17 cellular contexts compared by ENCODE assay signal in the genomic region with DNA sequence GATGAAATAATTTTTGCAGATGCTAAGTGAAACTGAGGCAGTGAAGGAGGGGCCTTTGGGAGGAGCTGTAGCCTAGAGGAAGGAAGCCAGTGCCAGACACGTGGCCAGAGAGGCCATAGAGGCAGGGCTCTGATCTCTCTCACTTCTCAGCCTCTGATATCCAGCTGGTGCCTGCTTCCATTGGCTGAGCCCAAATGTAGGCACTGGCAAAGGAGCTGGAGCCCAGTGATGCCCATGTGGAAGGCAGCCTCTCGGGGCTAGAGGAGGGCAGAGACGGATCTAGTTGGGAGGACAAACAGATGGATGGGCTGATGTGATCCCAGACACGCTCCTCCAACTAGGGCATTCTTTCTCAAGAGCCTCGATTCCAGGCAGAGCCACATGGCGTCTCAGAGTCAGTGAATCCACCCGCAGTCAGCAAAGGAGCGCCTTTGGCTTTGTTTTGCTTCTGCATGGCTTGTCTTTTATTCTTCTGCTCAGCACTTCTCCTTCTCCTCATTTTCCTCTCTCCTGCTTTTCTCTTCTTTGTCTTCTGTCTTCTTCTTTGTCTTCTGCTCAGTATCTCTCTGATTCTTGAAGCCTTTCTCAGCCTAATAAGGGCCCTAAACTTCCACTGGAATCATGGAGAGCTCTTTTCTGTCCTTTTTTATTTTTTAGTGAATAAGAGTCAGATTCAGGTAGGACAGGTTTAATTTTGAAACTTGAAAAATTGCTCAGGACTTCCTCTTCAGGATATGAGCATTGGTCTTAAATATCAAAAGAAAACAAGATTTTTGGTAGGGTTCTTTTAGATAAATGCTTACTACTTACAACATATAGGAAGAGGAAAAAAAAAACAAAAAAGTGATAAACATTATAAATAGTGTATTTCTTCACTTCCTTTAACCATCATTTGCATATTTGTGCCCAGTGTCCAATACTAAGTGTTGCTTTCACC. TPM values are rescaled to one million over a fixed set of nuclear protein-coding genes. Genes with fewer than 3 reads are reported as not detected.
A peak's percentile ranks its signal among the peaks of the same experiment; 100 is the strongest.
DNase-seq lines count a peak whose midpoint lies in the region; ATAC-seq and FAIRE-seq lines count a peak whose summit lies in the region.
"Had no signal": no experiment of that assay in that cellular context is flagged by ENCODE, and none has a peak within 500 bp of the region (broad histone marks: within the 10 kb centered on the region; RNA-seq: fewer than 3 reads in every experiment).

No MANE protein-coding gene starts in this region.

- H3K27me3 Mint-ChIP-seq in dendritic cell treated with granulocyte-macrophage colony-stimulating factor and Interleukin-4, amounts not matched to agents 40 ng/mL and 50 ng/mL, for 4 days = no peaks in the 10 kb centered on the region

- peak overlapping the region; percentile 4 for H3K18ac ChIP-seq in trophoblast cell (ENCODE audit: low read length)

- no peaks in the 10 kb centered on the region for H3K9me3 ChIP-seq in trophoblast cell (ENCODE audit: insufficient read depth, low read depth, low read length)
- H3K9me3 ChIP-seq: BE2C had no signal

- peak overlapping the region; percentile 37 for H4K91ac ChIP-seq in trophoblast cell (ENCODE audit: low read depth, low read length)

- intact Hi-C loops in dendritic cell treated with granulocyte-macrophage colony-stimulating factor and Interleukin-4, amounts not matched to agents 40 ng/mL and 50 ng/mL, for 4 days (cut with micrococcal nuclease) = no loop called here

- H3K9me3 Mint-ChIP-seq in dendritic cell treated with granulocyte-macrophage colony-stimulating factor and Interleukin-4, amounts not matched to agents 40 ng/mL and 50 ng/mL, for 4 days = peaks cover 5% of the 10 kb centered on the region
- H3K9me3 Mint-ChIP-seq: activated naive CD8-positive, alpha-beta T cell treated with anti-CD3 and anti-CD28 coated beads, Interleukin-2, amount 50 U/mL, for 24 hours; activated T-cell treated with anti-CD3 and anti-CD28 coated beads, Interleukin-2, amount 50 U/mL, for 24 hours had no signal

- peak overlapping the region; percentile 0 for H4K8ac ChIP-seq in trophoblast cell (ENCODE audit: low read depth, low read length)

- H2BK12ac ChIP-seq in trophoblast cell (ENCODE audit: low read length) = peak overlapping the region; percentile 19

- peak overlapping the region; percentile 28 for H3K27ac Mint-ChIP-seq in dendritic cell treated with granulocyte-macrophage colony-stimulating factor and Interleukin-4, amounts not matched to agents 40 ng/mL and 50 ng/mL, for 4 days
- H3K27ac Mint-ChIP-seq: activated naive CD8-positive, alpha-beta T cell treated with anti-CD3 and anti-CD28 coated beads, Interleukin-2, amount 50 U/mL, for 24 hours; activated T-cell treated with anti-CD3 and anti-CD28 coated beads, Interleukin-2, amount 50 U/mL, for 24 hours had no signal

- H3K4me3 ChIP-seq in trophoblast cell (ENCODE audit: low read depth, low read length) = no peak overlapping the region
- H3K4me3 ChIP-seq: heart right ventricle had no signal

- peak overlapping the region; percentile 5 for H3K14ac ChIP-seq in trophoblast cell (ENCODE audit: low read length)

- peak overlapping the region; percentile 70 for H2BK5ac ChIP-seq in trophoblast cell (ENCODE audit: low read depth, low read length, poor library complexity)

- peak overlapping the region; percentile 13 for H2BK120ac ChIP-seq in trophoblast cell (ENCODE audit: insufficient read depth, low read length, poor library complexity)

- H4K12ac ChIP-seq in trophoblast cell (ENCODE audit: low read depth, low read length) = no peak overlapping the region

- WGBS in trophoblast cell (ENCODE audit: extremely low coverage, insufficient coverage, insufficient read length) = no CpG with 5 or more reads among the region's 8 CpGs

- no peak for ATAC-seq in left lobe of liver
- ATAC-seq in GM21786 (IDR thresholded peaks at IDR 0.05; ENCODE audit: unreplicated experiment) = no peak
- ATAC-seq: activated naive CD8-positive, alpha-beta T cell treated with anti-CD3 and anti-CD28 coated beads, Interleukin-2, amount 50 U/mL, for 24 hours had no signal

- peak overlapping the region; percentile 86 for H3K27ac ChIP-seq in trophoblast cell (ENCODE audit: low read depth, low read length)
- H3K27ac ChIP-seq: HL-60 had no signal

- H3K4me2 ChIP-seq in trophoblast cell (ENCODE audit: low read length) = no peak overlapping the region

- no peak overlapping the region for H2AFZ ChIP-seq in trophoblast cell (ENCODE audit: insufficient read depth, low read length, poor library complexity)

- H3K9ac ChIP-seq in trophoblast cell (ENCODE audit: low read length) = no peak overlapping the region

- no peaks in the 10 kb centered on the region for H3K36me3 Mint-ChIP-seq in dendritic cell treated with granulocyte-macrophage colony-stimulating factor and Interleukin-4, amounts not matched to agents 40 ng/mL and 50 ng/mL, for 4 days (ENCODE audit: low read depth)

- H2AK5ac ChIP-seq in trophoblast cell (ENCODE audit: low read length) = peak overlapping the region; percentile 1

- H3K4me3 Mint-ChIP-seq in dendritic cell treated with granulocyte-macrophage colony-stimulating factor and Interleukin-4, amounts not matched to agents 40 ng/mL and 50 ng/mL, for 4 days = no peak overlapping the region
- H3K4me3 Mint-ChIP-seq: activated naive CD8-positive, alpha-beta T cell treated with anti-CD3 and anti-CD28 coated beads, Interleukin-2, amount 50 U/mL, for 24 hours; activated T-cell treated with anti-CD3 and anti-CD28 coated beads, Interleukin-2, amount 50 U/mL, for 24 hours had no signal

- FAIRE-seq in HTR-8/SVneo (lab: Jason Lieb, UNC) = peak; percentile 44

- no peaks in the 10 kb centered on the region for H3K36me3 ChIP-seq in trophoblast cell (ENCODE audit: control insufficient read depth in 1 of 2, insufficient read depth in 2 of 2, low read length in 2 of 2)
- H3K36me3 ChIP-seq: BE2C, heart right ventricle had no signal

- H3K79me1 ChIP-seq in trophoblast cell (ENCODE audit: low read length) = peaks cover 18% of the 10 kb centered on the region

- no peak overlapping the region for H3K23ac ChIP-seq in trophoblast cell (ENCODE audit: low read length)

- H3K4ac ChIP-seq in trophoblast cell (ENCODE audit: low read depth, low read length) = no peak overlapping the region

- DNase-seq in AG08395 (ENCODE audit: low spot score) (peak; percentile 36), HTR-8/SVneo (ENCODE audit: insufficient read length, low spot score) (no peak), trophoblast cell (no peak), NCI-H774 (lab: John Stamatoyannopoulos, UW) (no peak), left lobe of liver (ENCODE audit: low spot score) (no peak), NCI-H446 (lab: John Stamatoyannopoulos, UW) (no peak)
- DNase-seq: activated CD4-positive, alpha-beta T cell treated with anti-CD3 and anti-CD28 coated beads for 48 hours; activated naive CD8-positive, alpha-beta T cell treated with anti-CD3 and anti-CD28 coated beads, Interleukin-2, amount 50 U/mL, for 24 hours; activated T-cell treated with anti-CD3 and anti-CD28 coated beads, Interleukin-2, amount 50 U/mL, for 24 hours; BE2C; heart right ventricle; Karpas-422; NCI-H2029 treated with DMSO at 0.1 percent for 48 hours; stimulated activated CD4-positive, alpha-beta T cell treated with anti-CD3 and anti-CD28 coated beads, Interleukin-4, amount 100 ng/mL, for 1 hour had no signal

- H3K79me2 ChIP-seq in trophoblast cell (ENCODE audit: control insufficient read depth, insufficient read depth, low read length, poor library complexity) = no peaks in the 10 kb centered on the region

- peaks cover 9 to 18% of the 10 kb centered on the region in 2 experiments for H3K4me1 ChIP-seq in trophoblast cell (ENCODE audit: control insufficient read depth in 1 of 2, insufficient read depth in 2 of 2, low read length in 2 of 2)
- H3K4me1 ChIP-seq: BE2C had no signal

- no peaks in the 10 kb centered on the region for H3K27me3 ChIP-seq in trophoblast cell (ENCODE audit: insufficient read depth, low read length)

- H3K4me1 Mint-ChIP-seq in dendritic cell treated with granulocyte-macrophage colony-stimulating factor and Interleukin-4, amounts not matched to agents 40 ng/mL and 50 ng/mL, for 4 days (ENCODE audit: low read depth) = peaks cover 33% of the 10 kb centered on the region
- H3K4me1 Mint-ChIP-seq: activated naive CD8-positive, alpha-beta T cell treated with anti-CD3 and anti-CD28 coated beads, Interleukin-2, amount 50 U/mL, for 24 hours had no signal

RNA-seq across cellular contexts. Expression of gene CYP24A1, which starts 41.8 kb away (rescaled TPM):
- 4.6 and 4.7 TPM in 2 replicates for polyA plus RNA-seq in trophoblast cell (2013)
- total RNA-seq in left lobe of liver = not detected
- total RNA-seq: heart right ventricle had no signal
- polyA plus RNA-seq: heart right ventricle had no signal
